Comparison of ENCODE assay signal across 10 cellular contexts in the genomic region with DNA sequence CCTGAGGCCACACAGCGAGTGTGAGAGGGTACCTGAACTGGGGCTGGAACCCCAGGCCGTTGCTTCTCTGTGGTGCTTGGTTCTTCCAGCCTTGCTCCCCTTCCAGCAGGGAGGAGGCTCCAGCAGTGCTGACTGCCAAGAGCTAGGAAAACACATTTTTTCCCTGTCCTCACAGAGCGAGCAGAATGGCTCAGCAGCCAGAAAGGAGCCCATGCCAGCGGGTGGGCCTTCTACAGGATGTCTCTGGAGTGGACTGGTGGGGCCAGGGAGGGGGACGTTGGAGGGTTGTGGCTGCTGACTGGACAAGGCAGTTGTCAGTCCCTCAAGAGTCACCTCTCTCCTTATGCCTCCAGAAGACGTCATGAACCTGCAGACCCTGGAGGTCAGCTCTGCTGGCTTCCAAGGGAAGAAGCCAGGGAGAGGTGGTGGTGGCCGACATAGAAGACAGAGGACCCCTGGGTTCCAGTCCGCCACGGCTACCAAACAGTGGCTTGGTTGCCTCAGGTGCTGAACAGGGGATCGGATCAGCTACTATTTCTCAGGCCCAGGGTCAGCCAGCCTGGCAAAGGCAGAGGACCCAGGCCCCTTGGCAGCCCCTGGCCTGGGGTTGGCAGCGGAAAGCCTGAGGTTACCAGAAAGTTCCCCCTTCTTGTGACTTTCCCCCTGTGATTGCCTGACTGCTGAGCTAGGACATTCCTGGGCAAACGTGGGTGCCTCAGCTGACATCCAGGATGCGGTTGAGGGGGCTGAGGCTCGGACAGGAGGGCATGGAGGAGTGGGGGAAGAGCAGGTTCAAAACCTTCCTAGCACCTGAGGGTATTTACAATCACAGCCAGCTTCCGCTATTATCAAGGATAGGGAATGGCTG. TPM values are rescaled to one million over a fixed set of nuclear protein-coding genes. Genes with fewer than 3 reads are reported as not detected.
A peak's percentile ranks its signal among the peaks of the same experiment; 100 is the strongest.
DNase-seq lines count a peak whose midpoint lies in the region; ATAC-seq and TF ChIP-seq lines count a peak whose summit lies in the region.
"Had no signal": no experiment of that assay in that cellular context is flagged by ENCODE, and none has a peak within 500 bp of the region (broad histone marks: within the 10 kb centered on the region; RNA-seq: fewer than 3 reads in every experiment).

No MANE protein-coding gene starts in this region.

- peaks cover 15% of the 10 kb centered on the region for H3K23me2 ChIP-seq in H9 (ENCODE audit: insufficient read length, low read depth, low read length, poor library complexity, severe bottlenecking)

- H3K27me3 ChIP-seq in H9 (ENCODE audit: insufficient read depth, low read length) (no peaks in the 10 kb centered on the region), left lung (no peaks in the 10 kb centered on the region)

- peaks cover 16 to 20% of the 10 kb centered on the region in 2 experiments for H3K4me1 Mint-ChIP-seq in H9
- H3K4me1 Mint-ChIP-seq in chondrocyte (ENCODE audit: low read depth) = peaks cover 44% of the 10 kb centered on the region

- H2AK5ac ChIP-seq in H9 (ENCODE audit: insufficient read length, low read length) = no peak overlapping the region

- no peak overlapping the region for H4K91ac ChIP-seq in H9 (ENCODE audit: insufficient read length, low read depth, low read length)

- no peak overlapping the region for H3K9ac ChIP-seq in H9 (ENCODE audit: extremely low read depth, insufficient read length, low read length)

- WGBS in H9 (ENCODE audit: extremely low coverage, insufficient read length, low lambda C conversion rate) = no CpG with 5 or more reads among the region's 15 CpGs

- peak; percentile 1 for ATAC-seq in left lung
- ATAC-seq in HG03442 (IDR thresholded peaks at IDR 0.05; ENCODE audit: unreplicated experiment) = no peak
- no peak for ATAC-seq in GM18511 (IDR thresholded peaks at IDR 0.05; ENCODE audit: unreplicated experiment)

- H3K36me3 ChIP-seq in left lung = no peaks in the 10 kb centered on the region

- no peak overlapping the region for H3T11ph ChIP-seq in H9 (ENCODE audit: low read length)

- no peak overlapping the region for H3K56ac ChIP-seq in H9 (ENCODE audit: insufficient read length, low read depth, low read length)

- no peak overlapping the region for H2BK12ac ChIP-seq in H9 (ENCODE audit: insufficient read length, low read depth, low read length)

- H3K4me2 ChIP-seq in H9 (ENCODE audit: insufficient read depth, insufficient read length, low read length) = no peak overlapping the region

- no peaks in the 10 kb centered on the region for H4K20me1 ChIP-seq in H9 (ENCODE audit: control insufficient read depth, insufficient read depth, insufficient read length)

- no peak overlapping the region for H4K5ac ChIP-seq in H9 (ENCODE audit: insufficient read length, low read depth, low read length)

- no peaks in the 10 kb centered on the region for H3K79me1 ChIP-seq in H9 (ENCODE audit: insufficient read depth, low read depth, low read length, poor library complexity, severe bottlenecking)

- no peaks in the 10 kb centered on the region for H3K36me3 Mint-ChIP-seq in H9 (ENCODE audit: insufficient read depth in 1 of 3, low read depth in 3 of 3)
- H3K36me3 Mint-ChIP-seq in chondrocyte (ENCODE audit: low read depth) = no peaks in the 10 kb centered on the region

- no peak overlapping the region for H2BK120ac ChIP-seq in H9 (ENCODE audit: low read depth, low read length, poor library complexity, severe bottlenecking)

- no peak overlapping the region for H3K18ac ChIP-seq in H9 (ENCODE audit: insufficient read length, low read depth, low read length)

- H3K14ac ChIP-seq in H9 (ENCODE audit: insufficient read depth, low read length) = no peak overlapping the region

- no peak overlapping the region for H2BK20ac ChIP-seq in H9 (ENCODE audit: low read depth, low read length, poor library complexity, severe bottlenecking)

- no peaks in the 10 kb centered on the region; the same call in 1 of the 2 replicates for H3K79me2 ChIP-seq in H9 (ENCODE audit: insufficient read depth, low read length)

- H3K9me3 Mint-ChIP-seq in H9 = no peaks in the 10 kb centered on the region; a peak in 1 of 5 replicates
- H3K9me3 Mint-ChIP-seq in chondrocyte (ENCODE audit: low read depth) = no peaks in the 10 kb centered on the region

- H2BK5ac ChIP-seq in H9 (ENCODE audit: insufficient read length, low read length) = no peak overlapping the region

- no peaks in the 10 kb centered on the region for H3K9me3 ChIP-seq in H9 (ENCODE audit: control insufficient read depth, low read depth, low read length)
- no peaks in the 10 kb centered on the region for H3K9me3 ChIP-seq in left lung

- no peak overlapping the region for H3K4ac ChIP-seq in H9 (ENCODE audit: low read depth, low read length)

- TF ChIP-seq CTCF in H9 (conservative IDR thresholded peaks at IDR 0.05) = no peak
- TF ChIP-seq CTCF in chondrocyte (IDR thresholded peaks at IDR 0.05) = no peak
- TF ChIP-seq CTCF in left lung (IDR thresholded peaks at IDR 0.05) = no peak

- H3K4me1 ChIP-seq in H9 (ENCODE audit: insufficient read depth, low read length) = no peaks in the 10 kb centered on the region; the same call in 1 of the 2 replicates
- peaks cover 20 to 62% of the 10 kb centered on the region in 2 donors for H3K4me1 ChIP-seq in left lung

- H3K4me3 Mint-ChIP-seq in H9 = no peak overlapping the region
- peak overlapping the region; percentile 33 for H3K4me3 Mint-ChIP-seq in chondrocyte (ENCODE audit: unreplicated experiment)

- no peak overlapping the region for H3K27ac ChIP-seq in H9 (ENCODE audit: insufficient read length, low read depth, low read length)
- H3K27ac ChIP-seq in left lung = peak overlapping the region; percentile 81 to 95
- no peak overlapping the region for H3K27ac ChIP-seq in substantia nigra (ENCODE audit: low read depth, low read length, poor library complexity, severe bottlenecking)

- peaks cover 29% of the 10 kb centered on the region for H3K27me3 Mint-ChIP-seq in H9 (ENCODE audit: low read depth)
- no peaks in the 10 kb centered on the region for H3K27me3 Mint-ChIP-seq in chondrocyte (ENCODE audit: low read depth)

- H3K4me3 ChIP-seq in left lung = no peak overlapping the region
- H3K4me3 ChIP-seq: lung had no signal

- H3K27ac Mint-ChIP-seq in H9 (no peak overlapping the region), chondrocyte (ENCODE audit: unreplicated experiment) (peak overlapping the region; percentile 68)

- no peak overlapping the region for H3K23ac ChIP-seq in H9 (ENCODE audit: insufficient read length, low read depth, low read length)

- peak; percentile 23 for DNase-seq in H9
- DNase-seq in chondrocyte (ENCODE audit: low spot score) = no peak
- DNase-seq in left lung = peak; percentile 72 to 84
- peak in 25 of 49 donors; percentile 15 to 76 (median 54) for DNase-seq in substantia nigra (lab: John Stamatoyannopoulos, UW)
- no peak for DNase-seq in H4 (ENCODE audit: low spot score)
- no peak for DNase-seq in RPMI8226
- DNase-seq: NCI-H1048 had no signal

- no peak overlapping the region for H4K8ac ChIP-seq in H9 (replicated peaks; ENCODE audit: insufficient read length, low read depth, low read length)

- H2AFZ ChIP-seq in H9 (ENCODE audit: low read length) = no peak overlapping the region

- intact Hi-C loops in left lung (cut with DNase I) = no loop called here

- no peak overlapping the region for H2BK15ac ChIP-seq in H9 (ENCODE audit: low read depth, low read length)

RNA-seq across cellular contexts. Expression of gene MAFF, which starts 3.7 kb away (rescaled TPM):
- 5.8 and 6.7 TPM in 2 replicates for total RNA-seq in H9 (2021)
- total RNA-seq in chondrocyte = 1.7 to 9.9 TPM (median 8.5 TPM) in 3 replicates
- total RNA-seq in left lung = 10 to 100 TPM; 12.1 to 17.1 TPM
- total RNA-seq in H4 (2014; rRNA removed; shearing (Covaris generic)) = 3.9 and 7.4 TPM in 2 replicates

RNA-seq across cellular contexts. Expression of gene PLA2G6, which starts 23.9 kb away (rescaled TPM):
- total RNA-seq in H9 (2021) (22.1 and 24.1 TPM in 2 replicates), chondrocyte (16.3 to 30.2 TPM (median 21.0 TPM) in 3 replicates), left lung (10 to 100 TPM; 30.9 to 39.0 TPM)
- total RNA-seq in H4 (2014; rRNA removed; shearing (Covaris generic)) = 2.5 and 12.2 TPM in 2 replicates

Comparison
In these comparisons a context has a peak if more than half of its experiments do, and no peak if none do; other contexts are left out.
1. DNase-seq: peak in H9 (single experiment), left lung (2 of 2) and substantia nigra (25 of 49); none in chondrocyte (single experiment), H4 (single experiment) and RPMI8226 (single experiment).
2. H3K27ac ChIP-seq: peak in left lung (2 of 2); none in H9 (single experiment) and substantia nigra (single experiment).